ENCODE assay signal across 8 cellular contexts in genomic region chr22:41683052-41683451, GRCh38. TPM values are rescaled to one million over a fixed set of nuclear protein-coding genes. Genes with fewer than 3 reads are reported as not detected.
DNase-seq lines count a peak whose midpoint lies in the region; FAIRE-seq and TF ChIP-seq lines count a peak whose summit lies in the region.

No MANE protein-coding gene starts in this region.

- H3K27ac ChIP-seq in keratinocyte (ENCODE audit: control insufficient read depth, insufficient read depth, low read length) (peak overlapping the region; percentile 84), testis (peak overlapping the region in 1 of 2 donors; percentile 75)

- TF ChIP-seq POLR2A in testis (IDR thresholded peaks at IDR 0.05) = no peak

- dilution Hi-C loops in keratinocyte (cut with MboI; ENCODE audit: extremely low pct_ligation_motif_present, low sequenced_read_pairs) = no loop called here

- no peak for DNase-seq in activated CD4-positive, alpha-beta T cell treated with anti-CD3 and anti-CD28 coated beads, Interleukin-2, amount 10 ng/mL, durations not matched to agents 24 days and 14 days
- DNase-seq in activated CD4-positive, alpha-beta T cell treated with anti-CD3 and anti-CD28 coated beads for 48 hours = no peak
- no peak for DNase-seq in activated naive CD8-positive, alpha-beta T cell treated with anti-CD3 and anti-CD28 coated beads for 36 hours
- DNase-seq in keratinocyte (ENCODE audit: low read depth, low spot score) = no peak
- no peak for DNase-seq in testis
- DNase-seq in NCI-H2107 (lab: John Stamatoyannopoulos, UW) = no peak
- DNase-seq in stimulated activated CD8-positive, alpha-beta memory T cell treated with anti-CD3 and anti-CD28 coated beads, Interleukin-4, amount 100 ng/mL, for 48 hours = no peak
- no peak for DNase-seq in epidermal melanocyte (ENCODE audit: insufficient read length, low spot score)

- H3K27me3 ChIP-seq in keratinocyte (ENCODE audit: control insufficient read depth, extremely low read depth, insufficient read depth, low read length) (no peaks in the 10 kb centered on the region), testis (no peaks in the 10 kb centered on the region)

- H3K9me3 Mint-ChIP-seq in activated CD4-positive, alpha-beta T cell treated with anti-CD3 and anti-CD28 coated beads, Interleukin-2, amount 10 ng/mL, durations not matched to agents 24 days and 14 days = no peaks in the 10 kb centered on the region
- H3K9me3 Mint-ChIP-seq in activated naive CD8-positive, alpha-beta T cell treated with anti-CD3 and anti-CD28 coated beads for 36 hours = no peaks in the 10 kb centered on the region

- H3K36me3 Mint-ChIP-seq in activated CD4-positive, alpha-beta T cell treated with anti-CD3 and anti-CD28 coated beads, Interleukin-2, amount 10 ng/mL, durations not matched to agents 24 days and 14 days (ENCODE audit: low read depth) = peaks cover 36% of the 10 kb centered on the region
- H3K36me3 Mint-ChIP-seq in activated naive CD8-positive, alpha-beta T cell treated with anti-CD3 and anti-CD28 coated beads for 36 hours = peaks cover 33% of the 10 kb centered on the region

- intact Hi-C loops in activated CD4-positive, alpha-beta T cell treated with anti-CD3 and anti-CD28 coated beads, Interleukin-2, amount 10 ng/mL, durations not matched to agents 24 days and 14 days (cut with micrococcal nuclease) = loop anchor here (2.0 kb wide), 1 partner anchor 16 kb away; no protein-coding TSS in a partner anchor
- intact Hi-C loops in testis (cut with DNase I; ENCODE audit: low total_unique reads) = no loop called here

- H3K4me3 Mint-ChIP-seq in activated CD4-positive, alpha-beta T cell treated with anti-CD3 and anti-CD28 coated beads, Interleukin-2, amount 10 ng/mL, durations not matched to agents 24 days and 14 days = peak overlapping the region; percentile 96
- H3K4me3 Mint-ChIP-seq in activated naive CD8-positive, alpha-beta T cell treated with anti-CD3 and anti-CD28 coated beads for 36 hours = peak overlapping the region; percentile 94

- no peaks in the 10 kb centered on the region for H3K27me3 Mint-ChIP-seq in activated CD4-positive, alpha-beta T cell treated with anti-CD3 and anti-CD28 coated beads, Interleukin-2, amount 10 ng/mL, durations not matched to agents 24 days and 14 days
- no peaks in the 10 kb centered on the region for H3K27me3 Mint-ChIP-seq in activated naive CD8-positive, alpha-beta T cell treated with anti-CD3 and anti-CD28 coated beads for 36 hours

- H3K79me2 ChIP-seq in keratinocyte (ENCODE audit: control insufficient read depth, insufficient read depth, low read length) = peaks cover 91% of the 10 kb centered on the region

- H3K4me2 ChIP-seq in keratinocyte (ENCODE audit: control insufficient read depth, extremely low read depth, insufficient read depth, low read depth, low read length) = peak overlapping the region; percentile 64

- peak overlapping the region in 2 of 3 experiments; percentile 48 to 63 for H3K4me3 ChIP-seq in keratinocyte (ENCODE audit: control insufficient read depth in 2 of 3, extremely low read depth in 1 of 3, insufficient read depth in 2 of 3, low read depth in 1 of 3, low read length in 3 of 3)
- peak overlapping the region; percentile 65 to 76 for H3K4me3 ChIP-seq in testis

- H3K9me3 ChIP-seq in keratinocyte (ENCODE audit: control insufficient read depth, low read depth, low read length) = no peaks in the 10 kb centered on the region
- no peaks in the 10 kb centered on the region for H3K9me3 ChIP-seq in testis

- H3K4me1 ChIP-seq in keratinocyte (ENCODE audit: control insufficient read depth, extremely low read depth, insufficient read depth, low read length) (peaks cover 16% of the 10 kb centered on the region), testis (peaks cover 12% of the 10 kb centered on the region)

- H4K20me1 ChIP-seq in keratinocyte (ENCODE audit: control insufficient read depth, extremely low read depth, insufficient read depth, low read length) = peaks cover 3% of the 10 kb centered on the region

- H3K9me1 ChIP-seq in keratinocyte (ENCODE audit: control insufficient read depth, extremely low read depth, insufficient read depth, low read length) = no peaks in the 10 kb centered on the region

- H3K9ac ChIP-seq in keratinocyte (ENCODE audit: control insufficient read depth, extremely low read depth, insufficient read depth, low read length) = peak overlapping the region; percentile 90

- H3K36me3 ChIP-seq in keratinocyte (ENCODE audit: control insufficient read depth in 2 of 2, extremely low read depth in 1 of 2, insufficient read depth in 2 of 2, low read length in 2 of 2) (peaks cover 13 to 14% of the 10 kb centered on the region in 2 experiments), testis (ENCODE audit: low read depth, missing control alignments) (no peaks in the 10 kb centered on the region)

- no peak for FAIRE-seq in keratinocyte (lab: Jason Lieb, UNC)

- no peak overlapping the region for H2AFZ ChIP-seq in keratinocyte (ENCODE audit: control insufficient read depth, low read length)

- 56 to 77% methylated on average over 9 of the region's 9 CpGs for WGBS in testis, 2 donors

- no peak for TF ChIP-seq CTCF in keratinocyte (optimal IDR thresholded peaks at IDR 0.05 in 1 of 3, IDR thresholded peaks at IDR 0.05 in 1 of 3, conservative IDR thresholded peaks at IDR 0.05 in 1 of 3; ENCODE audit: extremely low read depth in 1 of 3, insufficient read depth in 2 of 3, low read length in 3 of 3)
- no peak for TF ChIP-seq CTCF in testis (IDR thresholded peaks at IDR 0.05)

- H3K27ac Mint-ChIP-seq in activated CD4-positive, alpha-beta T cell treated with anti-CD3 and anti-CD28 coated beads, Interleukin-2, amount 10 ng/mL, durations not matched to agents 24 days and 14 days = peak overlapping the region; percentile 96
- peak overlapping the region; percentile 97 for H3K27ac Mint-ChIP-seq in activated naive CD8-positive, alpha-beta T cell treated with anti-CD3 and anti-CD28 coated beads for 36 hours

- peaks cover 16% of the 10 kb centered on the region for H3K4me1 Mint-ChIP-seq in activated CD4-positive, alpha-beta T cell treated with anti-CD3 and anti-CD28 coated beads, Interleukin-2, amount 10 ng/mL, durations not matched to agents 24 days and 14 days
- peaks cover 27% of the 10 kb centered on the region for H3K4me1 Mint-ChIP-seq in activated naive CD8-positive, alpha-beta T cell treated with anti-CD3 and anti-CD28 coated beads for 36 hours

RNA-seq across cellular contexts. Expression of gene SNU13, which starts 5.6 kb away (rescaled TPM):
- total RNA-seq in activated CD4-positive, alpha-beta T cell treated with anti-CD3 and anti-CD28 coated beads, Interleukin-2, amount 10 ng/mL, durations not matched to agents 24 days and 14 days = 343 and 345 TPM in 2 replicates
- 100 to 1,000 TPM; 339 to 357 TPM for total RNA-seq in activated naive CD8-positive, alpha-beta T cell treated with anti-CD3 and anti-CD28 coated beads for 36 hours
- polyA plus RNA-seq in keratinocyte = 230 to 277 TPM (median 251 TPM) in 3 replicates
- polyA plus RNA-seq in keratinocyte (2011; ENCODE audit: low read depth) = 31.7 TPM
- 309 and 339 TPM in 2 replicates for polyA plus RNA-seq in keratinocyte (2011; cell fraction: cytosol; rRNA removed)
- 104 and 120 TPM in 2 replicates for polyA plus RNA-seq in keratinocyte (2011; cell fraction: nucleus; rRNA removed)
- polyA plus RNA-seq in keratinocyte (2012; ENCODE audit: low replicate concordance) = 193 and 196 TPM in 2 replicates
- polyA minus RNA-seq in keratinocyte = 123 to 175 TPM (median 162 TPM) in 3 replicates
- 95.7 TPM for polyA minus RNA-seq in keratinocyte (2011; cell fraction: cytosol; rRNA and poly(A)+ RNA removed)
- polyA minus RNA-seq in keratinocyte (2011; cell fraction: nucleus; rRNA and poly(A)+ RNA removed) = 24.0 and 27.8 TPM in 2 replicates
- 100 to 1,000 TPM; 155 to 180 TPM for total RNA-seq in testis
- polyA plus RNA-seq in testis (ENCODE audit: insufficient read depth, low read depth, low replicate concordance) = 302 TPM

RNA-seq across cellular contexts. Expression of gene MEI1, which starts 16.3 kb away (rescaled TPM):
- total RNA-seq in activated CD4-positive, alpha-beta T cell treated with anti-CD3 and anti-CD28 coated beads, Interleukin-2, amount 10 ng/mL, durations not matched to agents 24 days and 14 days = 14.2 and 15.7 TPM in 2 replicates
- total RNA-seq in activated naive CD8-positive, alpha-beta T cell treated with anti-CD3 and anti-CD28 coated beads for 36 hours = 10 to 100 TPM; 23.4 to 28.8 TPM
- polyA plus RNA-seq in keratinocyte = 0.10 TPM in 1 of 3 replicates, not detected in the others
- polyA plus RNA-seq in keratinocyte (2011; ENCODE audit: low read depth) = not detected
- not detected in 2 replicates for polyA plus RNA-seq in keratinocyte (2011; cell fraction: cytosol; rRNA removed)
- polyA plus RNA-seq in keratinocyte (2011; cell fraction: nucleus; rRNA removed) = 0.17 TPM in 1 of 2 replicates, not detected in the other
- polyA plus RNA-seq in keratinocyte (2012; ENCODE audit: low replicate concordance) = not detected in 2 replicates
- polyA minus RNA-seq in keratinocyte = not detected in 3 replicates
- polyA minus RNA-seq in keratinocyte (2011; cell fraction: cytosol; rRNA and poly(A)+ RNA removed) = not detected
- polyA minus RNA-seq in keratinocyte (2011; cell fraction: nucleus; rRNA and poly(A)+ RNA removed) = not detected in 2 replicates
- total RNA-seq in testis = 100 to 1,000 TPM in 1 of 2 donors, 10 to 100 TPM in 1; 47.6 to 103 TPM
- polyA plus RNA-seq in testis (ENCODE audit: insufficient read depth, low read depth, low replicate concordance) = 43.5 TPM
